4 cellular contexts compared by ENCODE assay signal in the genomic region with DNA sequence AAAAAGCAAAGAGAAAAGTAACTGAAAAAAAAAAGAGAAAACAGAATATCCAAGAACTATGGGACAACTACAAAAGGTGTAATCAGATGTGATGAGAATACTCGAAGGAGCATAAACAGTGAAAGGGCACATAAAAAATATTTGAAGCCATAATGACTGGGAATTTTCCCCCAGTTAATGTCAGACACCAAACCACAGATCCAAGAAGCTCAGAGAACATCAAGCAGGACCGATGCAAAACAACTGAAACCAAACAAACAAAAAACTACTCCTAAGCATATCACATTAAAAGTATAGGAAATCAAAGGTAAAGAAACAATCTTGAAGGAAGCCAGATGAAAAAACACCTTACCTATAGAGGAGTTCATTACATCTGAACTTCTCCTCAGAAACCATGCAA. TPM values are rescaled to one million over a fixed set of nuclear protein-coding genes. Genes with fewer than 3 reads are reported as not detected.
"Had no signal": no experiment of that assay in that cellular context is flagged by ENCODE, and none has a peak within 500 bp of the region (broad histone marks: within the 10 kb centered on the region; RNA-seq: fewer than 3 reads in every experiment).

No MANE protein-coding gene starts in this region.

- H3K4me3 ChIP-seq: GM12878 had no signal

- ATAC-seq: GM12878 had no signal

- DNase-seq: GDM1, GF-D8 had no signal

RNA-seq across cellular contexts. Expression of gene IRX5, which starts 27.6 kb away (rescaled TPM):
- total RNA-seq: G401, GM12878 had no signal
